Comparison of ENCODE assay signal across 8 cellular contexts in the genomic region with DNA sequence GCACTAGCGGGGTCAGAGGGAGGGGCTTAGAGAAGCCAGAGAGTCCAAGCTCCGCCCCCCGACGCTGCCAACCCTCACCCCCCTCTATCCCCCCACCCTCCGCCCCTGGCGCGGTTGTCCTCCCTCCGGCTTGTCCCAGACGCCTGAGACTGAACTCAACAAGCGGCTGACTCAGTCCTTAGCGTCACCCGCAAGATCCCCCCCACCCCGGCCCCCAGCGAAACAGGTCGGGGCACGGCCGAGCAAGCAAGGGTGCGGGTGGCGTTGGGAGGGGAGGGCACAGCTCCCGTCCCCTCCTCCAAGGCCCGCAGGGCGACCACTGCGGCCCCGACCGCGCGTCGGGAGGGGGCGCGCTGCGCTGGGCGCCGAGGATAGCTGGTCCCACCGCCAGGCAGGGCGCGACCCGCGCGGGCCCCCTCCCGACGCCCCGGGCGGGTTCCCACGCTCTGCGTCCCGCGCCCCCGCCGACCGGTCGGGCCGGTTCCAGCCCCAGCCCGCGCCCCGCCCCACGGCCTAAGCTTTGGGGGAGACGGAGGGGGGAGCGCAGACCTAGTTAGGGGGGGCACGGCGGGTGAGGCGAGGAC. TPM values are rescaled to one million over a fixed set of nuclear protein-coding genes. Genes with fewer than 3 reads are reported as not detected.
DNase-seq lines count a peak whose midpoint lies in the region; ATAC-seq, FAIRE-seq and TF ChIP-seq lines count a peak whose summit lies in the region.

No MANE protein-coding gene starts in this region.

- no peaks in the 10 kb centered on the region for H3K36me3 Mint-ChIP-seq in activated CD4-positive, alpha-beta T cell treated with anti-CD3 and anti-CD28 coated beads for 36 hours (ENCODE audit: low read depth)
- H3K36me3 Mint-ChIP-seq in activated CD4-positive, alpha-beta T cell treated with anti-CD3 and anti-CD28 coated beads, Interleukin-2, amount 10 ng/mL, durations not matched to agents 24 days and 14 days (ENCODE audit: low read depth): no peaks in the 10 kb centered on the region
- H3K36me3 Mint-ChIP-seq in naive B cell: peaks cover 0 to 15% of the 10 kb centered on the region in 2 donors

- peaks cover 1% of the 10 kb centered on the region for H3K4me1 ChIP-seq in endothelial cell of umbilical vein (ENCODE audit: control insufficient read depth, extremely low read depth, insufficient read depth, low read length)

- H3K9me3 ChIP-seq in endothelial cell of umbilical vein (replicated peaks; ENCODE audit: control insufficient read depth, insufficient read depth, low read length): no peaks in the 10 kb centered on the region

- no peak overlapping the region for H3K4me3 ChIP-seq in endothelial cell of umbilical vein (replicated peaks in 1 of 3; ENCODE audit: insufficient read depth in 1 of 3, low read depth in 1 of 3, low read length in 3 of 3)

- CTCF ChIA-PET in activated CD4-positive, alpha-beta T cell treated with anti-CD3 and anti-CD28 coated beads for 36 hours (lab: Charles Lee): no interaction called here
- CTCF ChIA-PET in endothelial cell of umbilical vein (lab: Charles Lee): interaction anchor here (0.7 to 1.6 kb wide), 9 partner anchors 10 to 360 kb away, joined by 3 to 8 read pairs (median 4); no protein-coding TSS in a partner anchor

- H3K4me1 Mint-ChIP-seq in activated CD4-positive, alpha-beta T cell treated with anti-CD3 and anti-CD28 coated beads for 36 hours: peaks cover 12% of the 10 kb centered on the region
- H3K4me1 Mint-ChIP-seq in activated CD4-positive, alpha-beta T cell treated with anti-CD3 and anti-CD28 coated beads, Interleukin-2, amount 10 ng/mL, durations not matched to agents 24 days and 14 days: peaks cover 6% of the 10 kb centered on the region
- H3K4me1 Mint-ChIP-seq in naive B cell: peaks cover 20 to 29% (median 22%) of the 10 kb centered on the region in 3 donors

- no peaks in the 10 kb centered on the region for H3K36me3 ChIP-seq in endothelial cell of umbilical vein (ENCODE audit: control insufficient read depth in 2 of 2, extremely low read depth in 1 of 2, insufficient read depth in 2 of 2, low read length in 2 of 2)

- H3K79me2 ChIP-seq in endothelial cell of umbilical vein (ENCODE audit: control insufficient read depth, insufficient read depth, low read length): no peaks in the 10 kb centered on the region

- TF ChIP-seq CTCF in endothelial cell of umbilical vein (IDR thresholded peaks at IDR 0.05; ENCODE audit: extremely low read depth in 1 of 2, insufficient read depth in 1 of 2, low read depth in 1 of 2, low read length in 2 of 2): peak in 1 of 2 donors; percentile 40

- no peak overlapping the region for H3K27ac ChIP-seq in endothelial cell of umbilical vein (ENCODE audit: insufficient read depth, low read depth, low read length)

- no peak for FAIRE-seq in endothelial cell of umbilical vein (lab: Jason Lieb, UNC)

- H3K4me3 Mint-ChIP-seq in activated CD4-positive, alpha-beta T cell treated with anti-CD3 and anti-CD28 coated beads for 36 hours: no peak overlapping the region
- H3K4me3 Mint-ChIP-seq in activated CD4-positive, alpha-beta T cell treated with anti-CD3 and anti-CD28 coated beads, Interleukin-2, amount 10 ng/mL, durations not matched to agents 24 days and 14 days: no peak overlapping the region
- H3K4me3 Mint-ChIP-seq in naive B cell: peak overlapping the region in 5 of 8 donors; percentile 64 to 87 (median 71)

- intact Hi-C loops in activated CD4-positive, alpha-beta T cell treated with anti-CD3 and anti-CD28 coated beads for 36 hours (cut with DNase I, micrococcal nuclease): no loop called here
- intact Hi-C loops in activated CD4-positive, alpha-beta T cell treated with anti-CD3 and anti-CD28 coated beads, Interleukin-2, amount 10 ng/mL, durations not matched to agents 24 days and 14 days (cut with micrococcal nuclease): no loop called here
- intact Hi-C loops in endothelial cell of umbilical vein (cut with micrococcal nuclease): no loop called here

- H4K20me1 ChIP-seq in endothelial cell of umbilical vein (replicated peaks; ENCODE audit: control insufficient read depth, extremely low read depth, insufficient read depth, low read length): no peaks in the 10 kb centered on the region

- H3K9ac ChIP-seq in endothelial cell of umbilical vein (replicated peaks; ENCODE audit: extremely low read depth, insufficient read depth, low read length): no peak overlapping the region

- BruUV-seq in endothelial cell of umbilical vein (replicated peaks; lab: Mats Ljungman, UMichigan): no TSS peak

- H3K9me3 Mint-ChIP-seq in activated CD4-positive, alpha-beta T cell treated with anti-CD3 and anti-CD28 coated beads for 36 hours (ENCODE audit: low read depth): no peaks in the 10 kb centered on the region
- H3K9me3 Mint-ChIP-seq in activated CD4-positive, alpha-beta T cell treated with anti-CD3 and anti-CD28 coated beads, Interleukin-2, amount 10 ng/mL, durations not matched to agents 24 days and 14 days: no peaks in the 10 kb centered on the region
- H3K9me3 Mint-ChIP-seq in naive B cell: no peaks in the 10 kb centered on the region

- POLR2A ChIA-PET in activated CD4-positive, alpha-beta T cell treated with anti-CD3 and anti-CD28 coated beads for 36 hours (lab: Charles Lee): no interaction called here
- POLR2A ChIA-PET in endothelial cell of umbilical vein (lab: Charles Lee): no interaction called here

- no peak overlapping the region for H2AFZ ChIP-seq in endothelial cell of umbilical vein (ENCODE audit: low read depth, low read length)

- H3K27me3 ChIP-seq in endothelial cell of umbilical vein (ENCODE audit: control insufficient read depth in 2 of 2, insufficient read depth in 2 of 2, low read length in 2 of 2): peaks cover 19 to 22% of the 10 kb centered on the region in 2 experiments

- ATAC-seq in activated CD4-positive, alpha-beta T cell treated with anti-CD3 and anti-CD28 coated beads for 36 hours: peak; percentile 57
- ATAC-seq in naive B cell (ENCODE audit: low read depth in 2 of 2) (peak; percentile 34 to 43), GM19023 (IDR thresholded peaks at IDR 0.05; ENCODE audit: unreplicated experiment) (no peak), HG02973 (IDR thresholded peaks at IDR 0.05; ENCODE audit: unreplicated experiment) (no peak), GM19455 (IDR thresholded peaks at IDR 0.05; ENCODE audit: unreplicated experiment) (no peak)

- DNase-seq in activated CD4-positive, alpha-beta T cell treated with anti-CD3 and anti-CD28 coated beads for 36 hours: peak; percentile 49
- DNase-seq in activated CD4-positive, alpha-beta T cell treated with anti-CD3 and anti-CD28 coated beads, Interleukin-2, amount 10 ng/mL, durations not matched to agents 24 days and 14 days: no peak
- peak; percentile 76 for DNase-seq in NCI-H510A (lab: John Stamatoyannopoulos, UW)
- no peak for DNase-seq in endothelial cell of umbilical vein (ENCODE audit: low read depth, low spot score)
- DNase-seq in naive B cell: no peak

- H3K4me2 ChIP-seq in endothelial cell of umbilical vein (ENCODE audit: insufficient read depth, low read length): no peak overlapping the region

- H3K27me3 Mint-ChIP-seq in activated CD4-positive, alpha-beta T cell treated with anti-CD3 and anti-CD28 coated beads for 36 hours: peaks cover 46% of the 10 kb centered on the region
- H3K27me3 Mint-ChIP-seq in activated CD4-positive, alpha-beta T cell treated with anti-CD3 and anti-CD28 coated beads, Interleukin-2, amount 10 ng/mL, durations not matched to agents 24 days and 14 days: peaks cover 44% of the 10 kb centered on the region
- peaks cover 47 to 74% (median 70%) of the 10 kb centered on the region in 3 donors for H3K27me3 Mint-ChIP-seq in naive B cell

- dilution Hi-C loops in endothelial cell of umbilical vein (cut with MboI; ENCODE audit: extremely low pct_ligation_motif_present, low sequenced_read_pairs): no loop called here

- H3K9me1 ChIP-seq in endothelial cell of umbilical vein (replicated peaks; ENCODE audit: control insufficient read depth, extremely low read depth, insufficient read depth, low read length): no peaks in the 10 kb centered on the region

- TF ChIP-seq POLR2A in endothelial cell of umbilical vein (IDR thresholded peaks at IDR 0.05; ENCODE audit: low read depth, low read length): no peak

- no peak overlapping the region for H3K27ac Mint-ChIP-seq in activated CD4-positive, alpha-beta T cell treated with anti-CD3 and anti-CD28 coated beads for 36 hours
- no peak overlapping the region for H3K27ac Mint-ChIP-seq in activated CD4-positive, alpha-beta T cell treated with anti-CD3 and anti-CD28 coated beads, Interleukin-2, amount 10 ng/mL, durations not matched to agents 24 days and 14 days
- H3K27ac Mint-ChIP-seq in naive B cell: no peak overlapping the region

RNA-seq across cellular contexts. Expression of a gene that starts 5.3 kb away (rescaled TPM):
- under 1 TPM; 0.02 to 0.25 TPM for total RNA-seq in activated CD4-positive, alpha-beta T cell treated with anti-CD3 and anti-CD28 coated beads for 36 hours
- not detected in 2 replicates for total RNA-seq in activated CD4-positive, alpha-beta T cell treated with anti-CD3 and anti-CD28 coated beads, Interleukin-2, amount 10 ng/mL, durations not matched to agents 24 days and 14 days
- total RNA-seq in endothelial cell of umbilical vein: 1.2 and 1.5 TPM in 2 replicates
- polyA plus RNA-seq in endothelial cell of umbilical vein: 0.63 and 0.67 TPM in 2 replicates
- polyA plus RNA-seq in endothelial cell of umbilical vein (2011; cell fraction: cytosol; rRNA removed): 0.39 and 0.54 TPM in 2 replicates
- 0.65 and 0.97 TPM in 2 replicates for polyA plus RNA-seq in endothelial cell of umbilical vein (2011; cell fraction: nucleus; rRNA removed)
- 1.0 and 2.5 TPM in 2 replicates for polyA plus RNA-seq in endothelial cell of umbilical vein (2012)
- 1.6 and 2.0 TPM in 2 replicates for polyA minus RNA-seq in endothelial cell of umbilical vein
- polyA minus RNA-seq in endothelial cell of umbilical vein (2011; cell fraction: cytosol; rRNA and poly(A)+ RNA removed): 0.61 TPM
- polyA minus RNA-seq in endothelial cell of umbilical vein (2011; cell fraction: nucleus; rRNA and poly(A)+ RNA removed): 0.67 and 2.1 TPM in 2 replicates
- polyA plus RNA-seq in naive B cell (ENCODE audit: low read depth in 6 of 6): not detected

RNA-seq across cellular contexts. Expression of a gene that starts 36.8 kb away (rescaled TPM):
- total RNA-seq in activated CD4-positive, alpha-beta T cell treated with anti-CD3 and anti-CD28 coated beads for 36 hours: under 1 TPM in 1 of 2 experiments, not detected in 1; 0.09 TPM
- total RNA-seq in activated CD4-positive, alpha-beta T cell treated with anti-CD3 and anti-CD28 coated beads, Interleukin-2, amount 10 ng/mL, durations not matched to agents 24 days and 14 days: 0.09 and 0.16 TPM in 2 replicates
- 0.55 and 0.58 TPM in 2 replicates for total RNA-seq in endothelial cell of umbilical vein
- 0.56 and 0.70 TPM in 2 replicates for polyA plus RNA-seq in endothelial cell of umbilical vein
- 0.21 and 0.22 TPM in 2 replicates for polyA plus RNA-seq in endothelial cell of umbilical vein (2011; cell fraction: cytosol; rRNA removed)
- polyA plus RNA-seq in endothelial cell of umbilical vein (2011; cell fraction: nucleus; rRNA removed): 1.0 and 1.3 TPM in 2 replicates
- polyA plus RNA-seq in endothelial cell of umbilical vein (2012): 0.22 TPM in 1 of 2 replicates, not detected in the other
- polyA minus RNA-seq in endothelial cell of umbilical vein: 0.57 and 0.63 TPM in 2 replicates
- not detected for polyA minus RNA-seq in endothelial cell of umbilical vein (2011; cell fraction: cytosol; rRNA and poly(A)+ RNA removed)
- 0.87 and 1.2 TPM in 2 replicates for polyA minus RNA-seq in endothelial cell of umbilical vein (2011; cell fraction: nucleus; rRNA and poly(A)+ RNA removed)
- polyA plus RNA-seq in naive B cell (ENCODE audit: low read depth in 6 of 6): not detected

Comparison
In these comparisons a context has a peak if more than half of its experiments do, and no peak if none do; other contexts are left out.
1. DNase-seq: peak in activated CD4-positive, alpha-beta T cell treated with anti-CD3 and anti-CD28 coated beads for 36 hours (single experiment) and NCI-H510A (single experiment); none in activated CD4-positive, alpha-beta T cell treated with anti-CD3 and anti-CD28 coated beads, Interleukin-2, amount 10 ng/mL, durations not matched to agents 24 days and 14 days (single experiment), endothelial cell of umbilical vein (single experiment) and naive B cell (single experiment).
2. ATAC-seq: peak in activated CD4-positive, alpha-beta T cell treated with anti-CD3 and anti-CD28 coated beads for 36 hours (single experiment) and naive B cell (2 of 2); none in GM19023 (single experiment), HG02973 (single experiment) and GM19455 (single experiment).
3. H3K4me3 Mint-ChIP-seq: peak in naive B cell (5 of 8); none in activated CD4-positive, alpha-beta T cell treated with anti-CD3 and anti-CD28 coated beads for 36 hours (single experiment) and activated CD4-positive, alpha-beta T cell treated with anti-CD3 and anti-CD28 coated beads, Interleukin-2, amount 10 ng/mL, durations not matched to agents 24 days and 14 days (single experiment).